ENCODE assay signal across 22 cellular contexts in the genomic region with DNA sequence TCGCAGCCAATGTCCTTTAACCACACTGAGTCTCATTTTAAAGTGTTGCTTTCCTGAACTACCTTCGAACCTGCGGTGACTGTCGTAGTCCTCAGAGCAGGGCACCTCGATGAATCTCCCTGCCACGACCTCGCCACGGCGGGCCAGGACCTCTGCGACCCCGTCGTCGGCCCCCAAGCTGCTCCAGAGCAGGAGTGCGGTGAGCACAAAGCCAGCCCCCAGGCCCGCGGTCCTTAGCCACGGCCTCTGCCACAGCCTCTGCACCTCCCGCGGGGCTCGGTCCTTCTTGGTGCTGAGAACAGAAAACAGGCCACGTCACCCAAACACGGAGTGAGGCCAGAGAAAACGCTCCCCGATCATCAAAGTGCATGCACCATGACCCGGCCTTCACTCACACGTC. TPM values are rescaled to one million over a fixed set of nuclear protein-coding genes. Genes with fewer than 3 reads are reported as not detected.
DNase-seq lines count a peak whose midpoint lies in the region; ATAC-seq and TF ChIP-seq lines count a peak whose summit lies in the region.
"Had no signal": no experiment of that assay in that cellular context is flagged by ENCODE, and none has a peak within 500 bp of the region (broad histone marks: within the 10 kb centered on the region; RNA-seq: fewer than 3 reads in every experiment).

No MANE protein-coding gene starts in this region.

- CTCF ChIA-PET in activated naive CD4-positive, alpha-beta T cell treated with anti-CD3 and anti-CD28 coated beads, Interleukin-2, amount 10 ng/mL, durations not matched to agents 7 days and 5 days (lab: Charles Lee) = interaction anchor here (1.5 to 1.6 kb wide), 3 partner anchors 65 to 179 kb away, joined by 3 to 7 read pairs (median 4); no protein-coding TSS in a partner anchor

- no peak for DNase-seq in activated naive CD4-positive, alpha-beta T cell treated with anti-CD3 and anti-CD28 coated beads, Interleukin-2, amount 10 ng/mL, durations not matched to agents 7 days and 5 days
- DNase-seq in glutamatergic neuron (no peak), type B pancreatic cell (ENCODE audit: extremely low spot score, unreplicated experiment) (no peak), GM03348 (ENCODE audit: low spot score) (no peak)
- DNase-seq in effector CD8-positive, alpha-beta T cell (lab: John Stamatoyannopoulos, UW) = no peak
- no peak for DNase-seq in stimulated activated CD4-positive, alpha-beta T cell treated with anti-CD3 and anti-CD28 coated beads, Interleukin-15, amount 100 ng/mL, for 24 hours
- DNase-seq: DMS153, KG1, NCI-H1105, NCI-H146, NCI-H2029, NCI-H2227 treated with DMSO at 0.1 percent for 48 hours, NCI-H510A, SIG-M5 had no signal

- TF ChIP-seq CTCF in glutamatergic neuron (IDR thresholded peaks at IDR 0.05; ENCODE audit: partially characterized antibody, unreplicated experiment) (no peak), type B pancreatic cell (conservative IDR thresholded peaks at IDR 0.05) (no peak)

- peaks cover 2% of the 10 kb centered on the region for H3K36me3 Mint-ChIP-seq in activated naive CD4-positive, alpha-beta T cell treated with anti-CD3 and anti-CD28 coated beads, Interleukin-2, amount 50 U/mL, for 24 hours
- H3K36me3 Mint-ChIP-seq in activated naive CD4-positive, alpha-beta T cell treated with anti-CD3 and anti-CD28 coated beads, Interleukin-2, amount 10 ng/mL, durations not matched to agents 7 days and 5 days = peaks cover 14% of the 10 kb centered on the region
- H3K36me3 Mint-ChIP-seq in activated T-helper 17 cell treated with anti-CD3 and anti-CD28 coated beads, Interleukin-2, amount 50 U/mL, for 72 hours (ENCODE audit: low read depth) = peaks cover 22% of the 10 kb centered on the region
- H3K36me3 Mint-ChIP-seq in glutamatergic neuron (ENCODE audit: unreplicated experiment) (peaks cover 7% of the 10 kb centered on the region), type B pancreatic cell (peaks cover 9% of the 10 kb centered on the region)

- no peak for ATAC-seq in activated T-helper 17 cell treated with anti-CD3 and anti-CD28 coated beads, Interleukin-2, amount 50 U/mL, for 72 hours (replicated peaks)
- ATAC-seq: CD8-positive, alpha-beta T cell had no signal

- H3K4me1 Mint-ChIP-seq in activated naive CD4-positive, alpha-beta T cell treated with anti-CD3 and anti-CD28 coated beads, Interleukin-2, amount 50 U/mL, for 24 hours = peaks cover 28% of the 10 kb centered on the region
- H3K4me1 Mint-ChIP-seq in activated naive CD4-positive, alpha-beta T cell treated with anti-CD3 and anti-CD28 coated beads, Interleukin-2, amount 10 ng/mL, durations not matched to agents 7 days and 5 days = peaks cover 26% of the 10 kb centered on the region
- peaks cover 10% of the 10 kb centered on the region for H3K4me1 Mint-ChIP-seq in activated T-helper 17 cell treated with anti-CD3 and anti-CD28 coated beads, Interleukin-2, amount 50 U/mL, for 72 hours
- H3K4me1 Mint-ChIP-seq in glutamatergic neuron (ENCODE audit: low read depth, unreplicated experiment) (peaks cover 14% of the 10 kb centered on the region), type B pancreatic cell (ENCODE audit: unreplicated experiment) (peaks cover 15% of the 10 kb centered on the region)

- H3K4me3 Mint-ChIP-seq in activated naive CD4-positive, alpha-beta T cell treated with anti-CD3 and anti-CD28 coated beads, Interleukin-2, amount 50 U/mL, for 24 hours = no peak overlapping the region
- no peak overlapping the region for H3K4me3 Mint-ChIP-seq in activated naive CD4-positive, alpha-beta T cell treated with anti-CD3 and anti-CD28 coated beads, Interleukin-2, amount 10 ng/mL, durations not matched to agents 7 days and 5 days
- H3K4me3 Mint-ChIP-seq in activated T-helper 17 cell treated with anti-CD3 and anti-CD28 coated beads, Interleukin-2, amount 50 U/mL, for 72 hours = peak overlapping the region; percentile 12
- peak overlapping the region; percentile 7 for H3K4me3 Mint-ChIP-seq in glutamatergic neuron (ENCODE audit: unreplicated experiment)
- peak overlapping the region; percentile 50 for H3K4me3 Mint-ChIP-seq in type B pancreatic cell
- H3K4me3 Mint-ChIP-seq: CD8-positive, alpha-beta T cell had no signal

- no peaks in the 10 kb centered on the region for H3K27me3 Mint-ChIP-seq in activated naive CD4-positive, alpha-beta T cell treated with anti-CD3 and anti-CD28 coated beads, Interleukin-2, amount 50 U/mL, for 24 hours
- H3K27me3 Mint-ChIP-seq in activated naive CD4-positive, alpha-beta T cell treated with anti-CD3 and anti-CD28 coated beads, Interleukin-2, amount 10 ng/mL, durations not matched to agents 7 days and 5 days = no peaks in the 10 kb centered on the region
- H3K27me3 Mint-ChIP-seq in activated T-helper 17 cell treated with anti-CD3 and anti-CD28 coated beads, Interleukin-2, amount 50 U/mL, for 72 hours = no peaks in the 10 kb centered on the region
- H3K27me3 Mint-ChIP-seq in glutamatergic neuron (ENCODE audit: unreplicated experiment) (peaks cover 2% of the 10 kb centered on the region), type B pancreatic cell (no peaks in the 10 kb centered on the region)

- H3K9me3 Mint-ChIP-seq in activated naive CD4-positive, alpha-beta T cell treated with anti-CD3 and anti-CD28 coated beads, Interleukin-2, amount 50 U/mL, for 24 hours = no peaks in the 10 kb centered on the region
- H3K9me3 Mint-ChIP-seq in activated naive CD4-positive, alpha-beta T cell treated with anti-CD3 and anti-CD28 coated beads, Interleukin-2, amount 10 ng/mL, durations not matched to agents 7 days and 5 days = no peaks in the 10 kb centered on the region
- H3K9me3 Mint-ChIP-seq in activated T-helper 17 cell treated with anti-CD3 and anti-CD28 coated beads, Interleukin-2, amount 50 U/mL, for 72 hours = no peaks in the 10 kb centered on the region
- H3K9me3 Mint-ChIP-seq in glutamatergic neuron (ENCODE audit: unreplicated experiment) (peaks cover 4% of the 10 kb centered on the region), type B pancreatic cell (no peaks in the 10 kb centered on the region)
- H3K9me3 Mint-ChIP-seq: CD8-positive, alpha-beta T cell; H9 had no signal

- peak overlapping the region; percentile 62 for H3K27ac Mint-ChIP-seq in activated naive CD4-positive, alpha-beta T cell treated with anti-CD3 and anti-CD28 coated beads, Interleukin-2, amount 50 U/mL, for 24 hours
- H3K27ac Mint-ChIP-seq in activated naive CD4-positive, alpha-beta T cell treated with anti-CD3 and anti-CD28 coated beads, Interleukin-2, amount 10 ng/mL, durations not matched to agents 7 days and 5 days = no peak overlapping the region
- no peak overlapping the region for H3K27ac Mint-ChIP-seq in activated T-helper 17 cell treated with anti-CD3 and anti-CD28 coated beads, Interleukin-2, amount 50 U/mL, for 72 hours
- no peak overlapping the region for H3K27ac Mint-ChIP-seq in glutamatergic neuron (ENCODE audit: unreplicated experiment)
- H3K27ac Mint-ChIP-seq in type B pancreatic cell = no peak overlapping the region
- H3K27ac Mint-ChIP-seq: CD8-positive, alpha-beta T cell; H9 had no signal

RNA-seq across cellular contexts. Expression of a gene that starts 2.8 kb away (rescaled TPM):
- 10 to 100 TPM; 25.1 to 31.9 TPM for total RNA-seq in activated T-helper 17 cell treated with anti-CD3 and anti-CD28 coated beads, Interleukin-2, amount 50 U/mL, for 72 hours
- total RNA-seq in glutamatergic neuron (ENCODE audit: unreplicated experiment) (58.7 TPM), type B pancreatic cell (ENCODE audit: low replicate concordance) (47.5 and 49.7 TPM in 2 replicates)

RNA-seq across cellular contexts. Expression of a gene that starts 3.0 kb away (rescaled TPM):
- 10 to 100 TPM; 16.2 to 20.7 TPM for total RNA-seq in activated T-helper 17 cell treated with anti-CD3 and anti-CD28 coated beads, Interleukin-2, amount 50 U/mL, for 72 hours
- total RNA-seq in glutamatergic neuron (ENCODE audit: unreplicated experiment) = 23.0 TPM
- total RNA-seq in type B pancreatic cell (ENCODE audit: low replicate concordance) = 24.5 and 31.6 TPM in 2 replicates

RNA-seq across cellular contexts. Expression of a gene that starts 35.2 kb away (rescaled TPM):
- 100 to 1,000 TPM; 297 to 323 TPM for total RNA-seq in activated T-helper 17 cell treated with anti-CD3 and anti-CD28 coated beads, Interleukin-2, amount 50 U/mL, for 72 hours
- total RNA-seq in glutamatergic neuron (ENCODE audit: unreplicated experiment) (134 TPM), type B pancreatic cell (ENCODE audit: low replicate concordance) (51.1 and 78.1 TPM in 2 replicates)

RNA-seq across cellular contexts. Expression of a gene that starts 43.2 kb away (rescaled TPM):
- 100 to 1,000 TPM; 164 to 194 TPM for total RNA-seq in activated T-helper 17 cell treated with anti-CD3 and anti-CD28 coated beads, Interleukin-2, amount 50 U/mL, for 72 hours
- 177 TPM for total RNA-seq in glutamatergic neuron (ENCODE audit: unreplicated experiment)
- total RNA-seq in type B pancreatic cell (ENCODE audit: low replicate concordance) = 75.4 and 111 TPM in 2 replicates

RNA-seq across cellular contexts. Expression of a gene that starts 43.8 kb away (rescaled TPM):
- total RNA-seq in activated T-helper 17 cell treated with anti-CD3 and anti-CD28 coated beads, Interleukin-2, amount 50 U/mL, for 72 hours = under 1 TPM in 1 of 2 donors, not detected in 1; 0.45 TPM
- total RNA-seq in glutamatergic neuron (ENCODE audit: unreplicated experiment) (7.2 TPM), type B pancreatic cell (ENCODE audit: low replicate concordance) (0.21 and 0.97 TPM in 2 replicates)
- total RNA-seq: A172; Calu3; CD8-positive, alpha-beta T cell; Daoy; PC-3 had no signal

Comparison
In these comparisons a context has a peak if more than half of its experiments do, and no peak if none do; other contexts are left out.
1. H3K4me3 Mint-ChIP-seq: peak in activated T-helper 17 cell treated with anti-CD3 and anti-CD28 coated beads, Interleukin-2, amount 50 U/mL, for 72 hours (single experiment), glutamatergic neuron (single experiment) and type B pancreatic cell (single experiment); none in activated naive CD4-positive, alpha-beta T cell treated with anti-CD3 and anti-CD28 coated beads, Interleukin-2, amount 50 U/mL, for 24 hours (single experiment) and activated naive CD4-positive, alpha-beta T cell treated with anti-CD3 and anti-CD28 coated beads, Interleukin-2, amount 10 ng/mL, durations not matched to agents 7 days and 5 days (single experiment).